In the genomic region with DNA sequence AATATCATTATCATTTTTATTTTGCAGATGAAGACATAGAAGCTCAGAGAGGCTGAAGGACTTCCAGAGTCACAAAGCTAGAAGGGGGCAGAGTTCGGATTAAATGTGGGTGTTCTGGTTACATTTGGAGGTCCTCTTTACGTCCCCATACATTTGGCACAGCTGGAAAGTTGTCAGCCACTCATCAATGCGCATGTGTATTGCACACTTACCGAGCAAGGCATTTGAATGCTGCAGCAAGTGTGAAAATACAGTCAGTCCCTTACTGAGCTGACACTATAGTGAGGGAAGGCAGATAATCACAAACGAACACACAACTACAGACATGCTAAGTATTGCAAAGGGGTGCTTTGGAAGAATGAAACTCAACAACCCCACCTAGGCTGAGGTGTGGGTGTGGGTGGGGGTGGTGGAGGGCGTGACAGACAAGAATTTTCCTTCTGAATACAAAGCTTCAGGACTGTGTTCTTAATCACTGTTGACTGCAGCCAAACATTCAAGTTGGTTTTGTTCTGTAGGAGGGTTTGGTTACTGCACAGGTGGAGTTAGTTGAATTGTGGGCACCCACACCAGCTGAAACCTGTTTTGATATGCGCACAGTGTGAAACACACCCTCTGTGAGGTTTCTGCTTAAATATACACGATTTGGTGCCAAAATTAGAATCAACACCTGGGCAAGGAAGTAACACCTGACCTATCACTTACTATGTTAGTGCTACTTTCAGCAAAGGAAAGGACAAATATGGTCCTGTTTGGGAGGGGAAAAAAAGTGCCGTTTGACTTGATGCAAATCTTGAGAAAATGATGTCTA, we compare ENCODE assay signal across 8 cellular contexts.
DNase-seq lines count a peak whose midpoint lies in the region; ATAC-seq and TF ChIP-seq lines count a peak whose summit lies in the region.

No MANE protein-coding gene starts in this region.

- DNase-seq in Panc1 (ENCODE audit: low read depth, low spot score) (no peak), colonic mucosa (peak; percentile 78), type B pancreatic cell (ENCODE audit: extremely low spot score, unreplicated experiment) (no peak), NCI-H2227 (lab: John Stamatoyannopoulos, UW; ENCODE audit: unreplicated experiment) (no peak), endodermal cell (no peak), NCI-H446 treated with DMSO at 0.1 percent for 48 hours (lab: John Stamatoyannopoulos, UW) (no peak)

- H3K4me3 ChIP-seq in Panc1 (ENCODE audit: low read depth in 2 of 2, low read length in 2 of 2) (no peak overlapping the region), colonic mucosa (no peak overlapping the region), endodermal cell (ENCODE audit: low read length) (no peak overlapping the region)

- H3K27me3 ChIP-seq in Panc1 (ENCODE audit: control insufficient read depth, insufficient read depth, low read length) (no peaks in the 10 kb centered on the region), colonic mucosa (no peaks in the 10 kb centered on the region), endodermal cell (ENCODE audit: control insufficient read depth, insufficient read depth, low read length, poor library complexity, severe bottlenecking) (no peaks in the 10 kb centered on the region)

- H3K36me3 Mint-ChIP-seq in type B pancreatic cell (peaks cover 4% of the 10 kb centered on the region), endodermal cell (ENCODE audit: low read depth) (peaks cover 5% of the 10 kb centered on the region)

- H3K27ac ChIP-seq in Panc1 (ENCODE audit: low read length) (peak overlapping the region; percentile 54), colonic mucosa (peak overlapping the region; percentile 70), endodermal cell (ENCODE audit: low read depth, low read length) (no peak overlapping the region)

- CTCF ChIA-PET in Panc1 (lab: Charles Lee): no interaction called here

- peak; percentile 34 for TF ChIP-seq POLR2A in GM19099 (IDR thresholded peaks at IDR 0.05; ENCODE audit: extremely low read depth, insufficient read length, low read depth)

- POLR2A ChIA-PET in Panc1 (lab: Charles Lee): interaction anchor here (0.5 kb wide), 1 partner anchor 13 kb away, joined by 3 read pairs; no protein-coding TSS in a partner anchor

- H3K27me3 Mint-ChIP-seq in type B pancreatic cell (no peaks in the 10 kb centered on the region), endodermal cell (ENCODE audit: insufficient read depth) (no peaks in the 10 kb centered on the region)

- in situ Hi-C loops in Panc1 (cut with HindIII; ENCODE audit: low pct_unique_long_range_greater_than_20kb, low sequenced_read_pairs): no loop called here

- no peaks in the 10 kb centered on the region for H3K9me3 ChIP-seq in Panc1 (ENCODE audit: control insufficient read depth, insufficient read depth, low read depth, low read length)
- H3K9me3 ChIP-seq in colonic mucosa: no peaks in the 10 kb centered on the region
- peaks cover 33% of the 10 kb centered on the region for H3K9me3 ChIP-seq in endodermal cell (ENCODE audit: control insufficient read depth, low read length)

- peak; percentile 81 for ATAC-seq in HG02973 (IDR thresholded peaks at IDR 0.05; ENCODE audit: unreplicated experiment)
- 0 out of 2 replicates have a peak, but pooled peaks have one; percentile 34 for ATAC-seq in Panc1

- H3K27ac Mint-ChIP-seq in type B pancreatic cell: peak overlapping the region; percentile 92
- H3K27ac Mint-ChIP-seq in endodermal cell: no peak overlapping the region

- 79 to 86% methylated on average over 5 to 9 of the region's 9 CpGs for WGBS in endodermal cell (ENCODE audit: insufficient coverage in 1 of 2, insufficient read length in 1 of 2), 2 experiments

- H3K36me3 ChIP-seq in Panc1 (ENCODE audit: control insufficient read depth, insufficient read depth, low read length): no peaks in the 10 kb centered on the region
- H3K36me3 ChIP-seq in colonic mucosa: no peaks in the 10 kb centered on the region
- no peaks in the 10 kb centered on the region for H3K36me3 ChIP-seq in endodermal cell (ENCODE audit: control insufficient read depth, insufficient read depth, low read length)

- H3K4me1 Mint-ChIP-seq in type B pancreatic cell (ENCODE audit: unreplicated experiment): peaks cover 5% of the 10 kb centered on the region
- H3K4me1 Mint-ChIP-seq in endodermal cell: peaks cover 20% of the 10 kb centered on the region

- peak overlapping the region; percentile 21 for H3K4me3 Mint-ChIP-seq in type B pancreatic cell
- no peak overlapping the region for H3K4me3 Mint-ChIP-seq in endodermal cell

- H3K9ac ChIP-seq in colonic mucosa (ENCODE audit: low read depth in 2 of 2, low read length in 2 of 2) (peak overlapping the region; percentile 45 to 61), endodermal cell (ENCODE audit: extremely low read depth, low read length, poor library complexity, severe bottlenecking) (no peak overlapping the region)

- no peaks in the 10 kb centered on the region for H3K4me1 ChIP-seq in Panc1 (ENCODE audit: control insufficient read depth, insufficient read depth, low read length)
- H3K4me1 ChIP-seq in colonic mucosa: peaks cover 7% of the 10 kb centered on the region
- no peaks in the 10 kb centered on the region for H3K4me1 ChIP-seq in endodermal cell (ENCODE audit: control insufficient read depth, insufficient read depth, low read length)

- intact Hi-C loops in Panc1 (cut with micrococcal nuclease; ENCODE audit: unreplicated experiment): no loop called here
- intact Hi-C loops in colonic mucosa (cut with DNase I): no loop called here

- H3K9me3 Mint-ChIP-seq in type B pancreatic cell (peaks cover 11% of the 10 kb centered on the region), endodermal cell (peaks cover 28% of the 10 kb centered on the region)

- no peak for TF ChIP-seq CTCF in Panc1 (IDR thresholded peaks at IDR 0.05)
- TF ChIP-seq CTCF in colonic mucosa (IDR thresholded peaks at IDR 0.05): no peak
- TF ChIP-seq CTCF in type B pancreatic cell (conservative IDR thresholded peaks at IDR 0.05): no peak
- TF ChIP-seq CTCF in endodermal cell (conservative IDR thresholded peaks at IDR 0.05): no peak

- no TSS peak for BruUV-seq in Panc1 (replicated peaks; lab: Mats Ljungman, UMichigan)
